ENCODE assay signal across 12 cellular contexts in genomic region chr3:76753599-76753998, GRCh38.
DNase-seq lines count a peak whose midpoint lies in the region; ATAC-seq and TF ChIP-seq lines count a peak whose summit lies in the region.
"Had no signal": no experiment of that assay in that cellular context is flagged by ENCODE, and none has a peak within 500 bp of the region (broad histone marks: within the 10 kb centered on the region; RNA-seq: fewer than 3 reads in every experiment).

No MANE protein-coding gene starts in this region.

- H2AFZ ChIP-seq in SK-N-SH (ENCODE audit: low read depth), result no peak overlapping the region
- no peak overlapping the region for H2AFZ ChIP-seq in hepatocyte

- no peak overlapping the region for H3K4me2 ChIP-seq in SK-N-SH
- H3K4me2 ChIP-seq in hepatocyte, result no peak overlapping the region

- H3K27ac ChIP-seq in SK-N-SH (ENCODE audit: low read depth in 2 of 2, low read length in 1 of 2) (no peak overlapping the region), hepatocyte (no peak overlapping the region), upper lobe of right lung (no peak overlapping the region)
- H3K27ac ChIP-seq: colonic mucosa had no signal

- H3K4me1 ChIP-seq in SK-N-SH (ENCODE audit: control insufficient read depth in 1 of 2, insufficient read depth in 2 of 2, low read depth in 1 of 2, low read length in 1 of 2) (no peaks in the 10 kb centered on the region), hepatocyte (ENCODE audit: insufficient read depth) (no peaks in the 10 kb centered on the region), upper lobe of right lung (no peaks in the 10 kb centered on the region)
- H3K4me1 ChIP-seq: colonic mucosa had no signal

- no peaks in the 10 kb centered on the region for H3K9me2 ChIP-seq in SK-N-SH
- no peaks in the 10 kb centered on the region for H3K9me2 ChIP-seq in hepatocyte (replicated peaks; ENCODE audit: insufficient read depth)

- ATAC-seq in SK-N-SH treated with all-trans-retinoic acid at 6 μM for 48 hours (no peak), upper lobe of right lung (no peak), HG03097 (IDR thresholded peaks at IDR 0.05; ENCODE audit: low FRiP score, unreplicated experiment) (no peak), HG02840 (IDR thresholded peaks at IDR 0.05; ENCODE audit: low FRiP score, unreplicated experiment) (no peak)
- ATAC-seq: K562 had no signal

- intact Hi-C loops in upper lobe of right lung (cut with DNase I), result no loop called here

- no peaks in the 10 kb centered on the region for H3K79me2 ChIP-seq in SK-N-SH (ENCODE audit: insufficient read depth)
- no peaks in the 10 kb centered on the region for H3K79me2 ChIP-seq in hepatocyte

- H3F3A ChIP-seq in SK-N-SH (replicated peaks; ENCODE audit: insufficient read depth), result no peaks in the 10 kb centered on the region

- no peak for TF ChIP-seq EP300 in SK-N-SH (IDR thresholded peaks at IDR 0.05; ENCODE audit: borderline replicate concordance in 1 of 2, low read depth in 1 of 2, low read length in 1 of 2)

- CTCF ChIA-PET in SK-N-SH (lab: Yijun Ruan, JAX), result interaction anchor here (0.6 to 2.1 kb wide), 19 partner anchors 9 to 1870 kb away, joined by 3 to 8 read pairs (median 3); partner anchors contain the start of gene ROBO2

- DNase-seq in SK-N-SH, result no peak
- peak; percentile 28 for DNase-seq in SK-MEL-5 (ENCODE audit: low read depth, low spot score)
- peak; percentile 38 for DNase-seq in hepatocyte (ENCODE audit: low spot score)
- no peak for DNase-seq in upper lobe of right lung
- DNase-seq in inferior parietal cortex (ENCODE audit: extremely low spot score), result no peak
- DNase-seq: colonic mucosa, NCI-H2029 treated with DMSO at 0.1 percent for 48 hours, occipital lobe had no signal

- no peaks in the 10 kb centered on the region for H3K36me3 ChIP-seq in SK-N-SH (replicated peaks in 1 of 2; ENCODE audit: control insufficient read depth in 1 of 2, insufficient read depth in 2 of 2, low read length in 1 of 2)
- no peaks in the 10 kb centered on the region for H3K36me3 ChIP-seq in hepatocyte (replicated peaks; ENCODE audit: insufficient read depth, low read depth)
- H3K36me3 ChIP-seq in upper lobe of right lung, result no peaks in the 10 kb centered on the region
- H3K36me3 ChIP-seq: colonic mucosa had no signal

- in situ Hi-C loops in SK-MEL-5 (cut with HindIII; ENCODE audit: low pct_unique_long_range_greater_than_20kb, low sequenced_read_pairs), result no loop called here

- H4K20me1 ChIP-seq in SK-N-SH (ENCODE audit: insufficient read depth), result no peaks in the 10 kb centered on the region
- no peaks in the 10 kb centered on the region for H4K20me1 ChIP-seq in hepatocyte (ENCODE audit: insufficient read depth, poor library complexity, severe bottlenecking)

- peak; percentile 73 for TF ChIP-seq RAD21 in SK-N-SH (IDR thresholded peaks at IDR 0.05; ENCODE audit: low read length)

- no peaks in the 10 kb centered on the region for H3K27me3 ChIP-seq in SK-N-SH (ENCODE audit: insufficient read depth)
- no peaks in the 10 kb centered on the region for H3K27me3 ChIP-seq in hepatocyte
- H3K27me3 ChIP-seq in upper lobe of right lung, result no peaks in the 10 kb centered on the region
- H3K27me3 ChIP-seq: colonic mucosa had no signal

- H3K4me3 ChIP-seq in SK-N-SH (ENCODE audit: low read depth in 2 of 2, low read length in 1 of 2) (no peak overlapping the region; a peak in 1 of 4 replicates), hepatocyte (no peak overlapping the region), upper lobe of right lung (no peak overlapping the region)
- H3K4me3 ChIP-seq: colonic mucosa, K562 had no signal

- H3K9me3 ChIP-seq in SK-N-SH (no peaks in the 10 kb centered on the region), hepatocyte (ENCODE audit: low read depth) (no peaks in the 10 kb centered on the region), upper lobe of right lung (no peaks in the 10 kb centered on the region)
- H3K9me3 ChIP-seq: colonic mucosa had no signal

- POLR2A ChIA-PET in SK-N-SH (lab: Yijun Ruan, JAX), result interaction anchor here (0.9 kb wide), 1 partner anchor 285 kb away, joined by 5 read pairs; no protein-coding TSS in a partner anchor

- H3K9ac ChIP-seq in SK-N-SH, result no peak overlapping the region

- peak; percentile 43 for TF ChIP-seq CTCF in SK-N-SH (IDR thresholded peaks at IDR 0.05)
- TF ChIP-seq CTCF in hepatocyte (IDR thresholded peaks at IDR 0.05; ENCODE audit: poor library complexity), result peak; percentile 71
- TF ChIP-seq CTCF in upper lobe of right lung (IDR thresholded peaks at IDR 0.05), result peak; percentile 38

- WGBS in SK-N-SH (ENCODE audit: low lambda C conversion rate), result 54% methylated on average over 2 of the region's 2 CpGs
- WGBS in hepatocyte (ENCODE audit: low lambda C conversion rate, missing lambda C conversion rate), result 75% methylated on average over 2 of the region's 2 CpGs

TF ChIP-seq in SK-N-SH, 30 proteins besides CTCF, POLR2A, EP300 and RAD21:
- peak; percentile 11; the same call in 1 of the 2 replicates for TF ChIP-seq SMC3 (IDR thresholded peaks at IDR 0.05; ENCODE audit: low read depth, low read length)
- TF ChIP-seq FOSL2 (IDR thresholded peaks at IDR 0.05; ENCODE audit: borderline replicate concordance, low read depth), result no peak

TF ChIP-seq in SK-N-SH treated with all-trans-retinoic acid at 6 μM for 48 hours, 23 proteins besides CTCF, POLR2A, EP300 and RAD21:
- TF ChIP-seq SNAI2 (CRISPR knock-in tag; IDR thresholded peaks at IDR 0.05) (no peak), OSR1 (CRISPR knock-in tag; IDR thresholded peaks at IDR 0.05) (no peak), CSDC2 (CRISPR knock-in tag; IDR thresholded peaks at IDR 0.05) (no peak), ZNF565 (CRISPR knock-in tag; conservative IDR thresholded peaks at IDR 0.05; ENCODE audit: low read depth) (no peak), ESRRG (CRISPR knock-in tag; IDR thresholded peaks at IDR 0.05) (no peak), ZFP3 (CRISPR knock-in tag; IDR thresholded peaks at IDR 0.05) (no peak), BACH2 (CRISPR knock-in tag; IDR thresholded peaks at IDR 0.05; ENCODE audit: borderline replicate concordance) (no peak), GLIS3 (CRISPR knock-in tag; IDR thresholded peaks at IDR 0.05) (no peak)
- TF ChIP-seq, protein P1, sequence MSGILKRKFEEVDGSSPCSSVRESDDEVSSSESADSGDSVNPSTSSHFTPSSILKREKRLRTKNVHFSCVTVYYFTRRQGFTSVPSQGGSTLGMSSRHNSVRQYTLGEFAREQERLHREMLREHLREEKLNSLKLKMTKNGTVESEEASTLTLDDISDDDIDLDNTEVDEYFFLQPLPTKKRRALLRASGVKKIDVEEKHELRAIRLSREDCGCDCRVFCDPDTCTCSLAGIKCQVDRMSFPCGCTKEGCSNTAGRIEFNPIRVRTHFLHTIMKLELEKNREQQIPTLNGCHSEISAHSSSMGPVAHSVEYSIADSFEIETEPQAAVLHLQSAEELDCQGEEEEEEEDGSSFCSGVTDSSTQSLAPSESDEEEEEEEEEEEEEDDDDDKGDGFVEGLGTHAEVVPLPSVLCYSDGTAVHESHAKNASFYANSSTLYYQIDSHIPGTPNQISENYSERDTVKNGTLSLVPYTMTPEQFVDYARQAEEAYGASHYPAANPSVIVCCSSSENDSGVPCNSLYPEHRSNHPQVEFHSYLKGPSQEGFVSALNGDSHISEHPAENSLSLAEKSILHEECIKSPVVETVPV (CRISPR knock-in tag; IDR thresholded peaks at IDR 0.05), result no peak
- TF ChIP-seq, protein P2, sequence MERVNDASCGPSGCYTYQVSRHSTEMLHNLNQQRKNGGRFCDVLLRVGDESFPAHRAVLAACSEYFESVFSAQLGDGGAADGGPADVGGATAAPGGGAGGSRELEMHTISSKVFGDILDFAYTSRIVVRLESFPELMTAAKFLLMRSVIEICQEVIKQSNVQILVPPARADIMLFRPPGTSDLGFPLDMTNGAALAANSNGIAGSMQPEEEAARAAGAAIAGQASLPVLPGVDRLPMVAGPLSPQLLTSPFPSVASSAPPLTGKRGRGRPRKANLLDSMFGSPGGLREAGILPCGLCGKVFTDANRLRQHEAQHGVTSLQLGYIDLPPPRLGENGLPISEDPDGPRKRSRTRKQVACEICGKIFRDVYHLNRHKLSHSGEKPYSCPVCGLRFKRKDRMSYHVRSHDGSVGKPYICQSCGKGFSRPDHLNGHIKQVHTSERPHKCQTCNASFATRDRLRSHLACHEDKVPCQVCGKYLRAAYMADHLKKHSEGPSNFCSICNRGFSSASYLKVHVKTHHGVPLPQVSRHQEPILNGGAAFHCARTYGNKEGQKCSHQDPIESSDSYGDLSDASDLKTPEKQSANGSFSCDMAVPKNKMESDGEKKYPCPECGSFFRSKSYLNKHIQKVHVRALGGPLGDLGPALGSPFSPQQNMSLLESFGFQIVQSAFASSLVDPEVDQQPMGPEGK (CRISPR knock-in tag; IDR thresholded peaks at IDR 0.05; ENCODE audit: borderline replicate concordance), result no peak
TF ChIP-seq in SK-N-SH treated with all-trans-retinoic acid at 6 μM for 48 hours: peak in this region for 0.

Comparison
In these comparisons a context has a peak if more than half of its experiments do, and no peak if none do; other contexts are left out.
1. DNase-seq: peak in SK-MEL-5 (single experiment) and hepatocyte (single experiment); none in SK-N-SH (single experiment), upper lobe of right lung (single experiment) and inferior parietal cortex (single experiment).
2. Peak in every context shown above with its lines, with median percentiles within 50 percentile points of each other: CTCF ChIP-seq.